Comparison of ENCODE assay signal across 1 cellular context in the genomic region with DNA sequence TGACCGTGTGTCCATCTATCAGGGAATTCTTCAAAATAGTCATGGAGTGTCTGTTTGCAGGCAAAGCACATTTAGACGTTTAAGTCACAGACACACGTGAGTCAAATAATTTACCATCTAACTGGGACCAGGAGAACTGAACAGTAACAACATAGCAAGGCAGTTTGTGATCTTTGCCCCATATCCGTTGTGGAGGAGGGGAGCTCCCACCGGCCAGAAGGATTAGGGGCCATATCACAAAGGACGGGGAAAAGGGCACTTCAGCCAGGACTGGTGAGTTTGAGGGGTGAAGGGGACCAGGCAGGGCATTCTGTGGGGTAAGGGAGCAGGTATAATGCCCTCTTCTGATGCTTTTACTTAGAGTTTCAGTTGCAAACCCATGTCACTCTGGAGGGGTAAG.
TF ChIP-seq lines count a peak whose summit lies in the region.

No MANE protein-coding gene starts in this region.

TF ChIP-seq in HepG2, 621 proteins besides CTCF, POLR2A, EP300 and RAD21 (continues in another document):
- TF ChIP-seq CREM (IDR thresholded peaks at IDR 0.05) (no peak), CREM (CRISPR knock-in tag; IDR thresholded peaks at IDR 0.05) (no peak), LCORL (IDR thresholded peaks at IDR 0.05) (no peak), LCORL (CRISPR knock-in tag; IDR thresholded peaks at IDR 0.05) (0 out of 2 replicates have a peak, but pooled peaks have one; percentile 25), GTF3A (CRISPR knock-in tag; conservative IDR thresholded peaks at IDR 0.05) (no peak), TBX3 (IDR thresholded peaks at IDR 0.05; ENCODE audit: borderline replicate concordance) (no peak), CC2D1A (CRISPR knock-in tag; IDR thresholded peaks at IDR 0.05) (no peak), ZNF432 (CRISPR knock-in tag; IDR thresholded peaks at IDR 0.05; ENCODE audit: borderline replicate concordance) (no peak), HNF4G (IDR thresholded peaks at IDR 0.05; ENCODE audit: borderline replicate concordance, low read depth, low read length) (peak; percentile 69; the same call in 1 of the 2 replicates), HNF4G (CRISPR knock-in tag; IDR thresholded peaks at IDR 0.05; ENCODE audit: borderline replicate concordance, low read depth) (no peak; the same call in 1 of the 2 replicates), HDAC2 (CRISPR knock-in tag; IDR thresholded peaks at IDR 0.05) (peak; percentile 39; the same call in 1 of the 2 replicates), JDP2 (CRISPR knock-in tag; IDR thresholded peaks at IDR 0.05; ENCODE audit: borderline replicate concordance) (no peak), ZNF264 (CRISPR knock-in tag; IDR thresholded peaks at IDR 0.05) (peak; percentile 97), ZNF550 (CRISPR knock-in tag; IDR thresholded peaks at IDR 0.05; ENCODE audit: borderline replicate concordance) (no peak), GPN1 (CRISPR knock-in tag; IDR thresholded peaks at IDR 0.05; ENCODE audit: borderline replicate concordance) (no peak), ZBTB1 (CRISPR knock-in tag; IDR thresholded peaks at IDR 0.05; ENCODE audit: borderline replicate concordance) (no peak), REPIN1 (CRISPR knock-in tag; IDR thresholded peaks at IDR 0.05; ENCODE audit: borderline replicate concordance, low read depth) (no peak), ZFP37 (CRISPR knock-in tag; IDR thresholded peaks at IDR 0.05; ENCODE audit: borderline replicate concordance) (no peak), NCOA2 (CRISPR knock-in tag; IDR thresholded peaks at IDR 0.05) (0 out of 2 replicates have a peak, but pooled peaks have one; percentile 26), NBN (conservative IDR thresholded peaks at IDR 0.05) (no peak), ZNF253 (CRISPR knock-in tag; IDR thresholded peaks at IDR 0.05; ENCODE audit: borderline replicate concordance) (no peak), ZNF619 (CRISPR knock-in tag; IDR thresholded peaks at IDR 0.05) (no peak), SRSF9 (IDR thresholded peaks at IDR 0.05; ENCODE audit: borderline replicate concordance, insufficient read depth, low read depth, low read length, poor library complexity, severe bottlenecking) (no peak), ZNF629 (CRISPR knock-in tag; conservative IDR thresholded peaks at IDR 0.05) (0 out of 2 replicates have a peak, but pooled peaks have one; percentile 14), ZBTB7B (CRISPR knock-in tag; IDR thresholded peaks at IDR 0.05) (peak; percentile 78), MED1 (CRISPR knock-in tag; IDR thresholded peaks at IDR 0.05) (0 out of 2 replicates have a peak, but pooled peaks have one; percentile 45), FOXA3 (CRISPR knock-in tag; IDR thresholded peaks at IDR 0.05) (no peak), KLF13 (CRISPR knock-in tag; IDR thresholded peaks at IDR 0.05) (no peak), ZMYM3 (CRISPR knock-in tag; IDR thresholded peaks at IDR 0.05) (peak; percentile 44; the same call in 1 of the 2 replicates), KDM6A (CRISPR knock-in tag; IDR thresholded peaks at IDR 0.05; ENCODE audit: low read depth) (peak; percentile 65; the same call in 1 of the 2 replicates), SALL1 (CRISPR knock-in tag; IDR thresholded peaks at IDR 0.05) (peak; percentile 57), PITX1 (CRISPR knock-in tag; IDR thresholded peaks at IDR 0.05) (peak; percentile 75; the same call in 1 of the 2 replicates), ZMYM4 (CRISPR knock-in tag; IDR thresholded peaks at IDR 0.05) (0 out of 2 replicates have a peak, but pooled peaks have one; percentile 32), KMT2B (CRISPR knock-in tag; IDR thresholded peaks at IDR 0.05) (no peak), PCBP1 (IDR thresholded peaks at IDR 0.05; ENCODE audit: borderline replicate concordance, low read depth, low read length) (no peak)
- TF ChIP-seq, protein P1, sequence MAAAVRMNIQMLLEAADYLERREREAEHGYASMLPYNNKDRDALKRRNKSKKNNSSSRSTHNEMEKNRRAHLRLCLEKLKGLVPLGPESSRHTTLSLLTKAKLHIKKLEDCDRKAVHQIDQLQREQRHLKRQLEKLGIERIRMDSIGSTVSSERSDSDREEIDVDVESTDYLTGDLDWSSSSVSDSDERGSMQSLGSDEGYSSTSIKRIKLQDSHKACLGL (CRISPR knock-in tag; IDR thresholded peaks at IDR 0.05): no peak
- TF ChIP-seq, protein P2, sequence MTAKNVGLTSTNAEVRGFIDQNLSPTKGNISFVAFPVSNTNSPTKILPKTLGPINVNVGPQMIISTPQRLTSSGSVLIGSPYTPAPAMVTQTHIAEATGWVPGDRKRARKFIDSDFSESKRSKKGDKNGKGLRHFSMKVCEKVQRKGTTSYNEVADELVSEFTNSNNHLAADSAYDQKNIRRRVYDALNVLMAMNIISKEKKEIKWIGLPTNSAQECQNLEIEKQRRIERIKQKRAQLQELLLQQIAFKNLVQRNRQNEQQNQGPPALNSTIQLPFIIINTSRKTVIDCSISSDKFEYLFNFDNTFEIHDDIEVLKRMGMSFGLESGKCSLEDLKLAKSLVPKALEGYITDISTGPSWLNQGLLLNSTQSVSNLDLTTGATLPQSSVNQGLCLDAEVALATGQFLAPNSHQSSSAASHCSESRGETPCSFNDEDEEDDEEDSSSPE (CRISPR knock-in tag; IDR thresholded peaks at IDR 0.05): no peak
- TF ChIP-seq, protein P3, sequence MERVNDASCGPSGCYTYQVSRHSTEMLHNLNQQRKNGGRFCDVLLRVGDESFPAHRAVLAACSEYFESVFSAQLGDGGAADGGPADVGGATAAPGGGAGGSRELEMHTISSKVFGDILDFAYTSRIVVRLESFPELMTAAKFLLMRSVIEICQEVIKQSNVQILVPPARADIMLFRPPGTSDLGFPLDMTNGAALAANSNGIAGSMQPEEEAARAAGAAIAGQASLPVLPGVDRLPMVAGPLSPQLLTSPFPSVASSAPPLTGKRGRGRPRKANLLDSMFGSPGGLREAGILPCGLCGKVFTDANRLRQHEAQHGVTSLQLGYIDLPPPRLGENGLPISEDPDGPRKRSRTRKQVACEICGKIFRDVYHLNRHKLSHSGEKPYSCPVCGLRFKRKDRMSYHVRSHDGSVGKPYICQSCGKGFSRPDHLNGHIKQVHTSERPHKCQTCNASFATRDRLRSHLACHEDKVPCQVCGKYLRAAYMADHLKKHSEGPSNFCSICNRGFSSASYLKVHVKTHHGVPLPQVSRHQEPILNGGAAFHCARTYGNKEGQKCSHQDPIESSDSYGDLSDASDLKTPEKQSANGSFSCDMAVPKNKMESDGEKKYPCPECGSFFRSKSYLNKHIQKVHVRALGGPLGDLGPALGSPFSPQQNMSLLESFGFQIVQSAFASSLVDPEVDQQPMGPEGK (CRISPR knock-in tag; IDR thresholded peaks at IDR 0.05): peak; percentile 36; the same call in 1 of the 2 replicates
- TF ChIP-seq, protein P4, sequence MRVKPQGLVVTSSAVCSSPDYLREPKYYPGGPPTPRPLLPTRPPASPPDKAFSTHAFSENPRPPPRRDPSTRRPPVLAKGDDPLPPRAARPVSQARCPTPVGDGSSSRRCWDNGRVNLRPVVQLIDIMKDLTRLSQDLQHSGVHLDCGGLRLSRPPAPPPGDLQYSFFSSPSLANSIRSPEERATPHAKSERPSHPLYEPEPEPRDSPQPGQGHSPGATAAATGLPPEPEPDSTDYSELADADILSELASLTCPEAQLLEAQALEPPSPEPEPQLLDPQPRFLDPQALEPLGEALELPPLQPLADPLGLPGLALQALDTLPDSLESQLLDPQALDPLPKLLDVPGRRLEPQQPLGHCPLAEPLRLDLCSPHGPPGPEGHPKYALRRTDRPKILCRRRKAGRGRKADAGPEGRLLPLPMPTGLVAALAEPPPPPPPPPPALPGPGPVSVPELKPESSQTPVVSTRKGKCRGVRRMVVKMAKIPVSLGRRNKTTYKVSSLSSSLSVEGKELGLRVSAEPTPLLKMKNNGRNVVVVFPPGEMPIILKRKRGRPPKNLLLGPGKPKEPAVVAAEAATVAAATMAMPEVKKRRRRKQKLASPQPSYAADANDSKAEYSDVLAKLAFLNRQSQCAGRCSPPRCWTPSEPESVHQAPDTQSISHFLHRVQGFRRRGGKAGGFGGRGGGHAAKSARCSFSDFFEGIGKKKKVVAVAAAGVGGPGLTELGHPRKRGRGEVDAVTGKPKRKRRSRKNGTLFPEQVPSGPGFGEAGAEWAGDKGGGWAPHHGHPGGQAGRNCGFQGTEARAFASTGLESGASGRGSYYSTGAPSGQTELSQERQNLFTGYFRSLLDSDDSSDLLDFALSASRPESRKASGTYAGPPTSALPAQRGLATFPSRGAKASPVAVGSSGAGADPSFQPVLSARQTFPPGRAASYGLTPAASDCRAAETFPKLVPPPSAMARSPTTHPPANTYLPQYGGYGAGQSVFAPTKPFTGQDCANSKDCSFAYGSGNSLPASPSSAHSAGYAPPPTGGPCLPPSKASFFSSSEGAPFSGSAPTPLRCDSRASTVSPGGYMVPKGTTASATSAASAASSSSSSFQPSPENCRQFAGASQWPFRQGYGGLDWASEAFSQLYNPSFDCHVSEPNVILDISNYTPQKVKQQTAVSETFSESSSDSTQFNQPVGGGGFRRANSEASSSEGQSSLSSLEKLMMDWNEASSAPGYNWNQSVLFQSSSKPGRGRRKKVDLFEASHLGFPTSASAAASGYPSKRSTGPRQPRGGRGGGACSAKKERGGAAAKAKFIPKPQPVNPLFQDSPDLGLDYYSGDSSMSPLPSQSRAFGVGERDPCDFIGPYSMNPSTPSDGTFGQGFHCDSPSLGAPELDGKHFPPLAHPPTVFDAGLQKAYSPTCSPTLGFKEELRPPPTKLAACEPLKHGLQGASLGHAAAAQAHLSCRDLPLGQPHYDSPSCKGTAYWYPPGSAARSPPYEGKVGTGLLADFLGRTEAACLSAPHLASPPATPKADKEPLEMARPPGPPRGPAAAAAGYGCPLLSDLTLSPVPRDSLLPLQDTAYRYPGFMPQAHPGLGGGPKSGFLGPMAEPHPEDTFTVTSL (CRISPR knock-in tag; IDR thresholded peaks at IDR 0.05; ENCODE audit: borderline replicate concordance): no peak; the same call in 1 of the 2 replicates
- TF ChIP-seq, protein P5, sequence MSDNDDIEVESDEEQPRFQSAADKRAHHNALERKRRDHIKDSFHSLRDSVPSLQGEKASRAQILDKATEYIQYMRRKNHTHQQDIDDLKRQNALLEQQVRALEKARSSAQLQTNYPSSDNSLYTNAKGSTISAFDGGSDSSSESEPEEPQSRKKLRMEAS (IDR thresholded peaks at IDR 0.05): no peak; the same call in 1 of the 2 replicates
- TF ChIP-seq, protein P6, sequence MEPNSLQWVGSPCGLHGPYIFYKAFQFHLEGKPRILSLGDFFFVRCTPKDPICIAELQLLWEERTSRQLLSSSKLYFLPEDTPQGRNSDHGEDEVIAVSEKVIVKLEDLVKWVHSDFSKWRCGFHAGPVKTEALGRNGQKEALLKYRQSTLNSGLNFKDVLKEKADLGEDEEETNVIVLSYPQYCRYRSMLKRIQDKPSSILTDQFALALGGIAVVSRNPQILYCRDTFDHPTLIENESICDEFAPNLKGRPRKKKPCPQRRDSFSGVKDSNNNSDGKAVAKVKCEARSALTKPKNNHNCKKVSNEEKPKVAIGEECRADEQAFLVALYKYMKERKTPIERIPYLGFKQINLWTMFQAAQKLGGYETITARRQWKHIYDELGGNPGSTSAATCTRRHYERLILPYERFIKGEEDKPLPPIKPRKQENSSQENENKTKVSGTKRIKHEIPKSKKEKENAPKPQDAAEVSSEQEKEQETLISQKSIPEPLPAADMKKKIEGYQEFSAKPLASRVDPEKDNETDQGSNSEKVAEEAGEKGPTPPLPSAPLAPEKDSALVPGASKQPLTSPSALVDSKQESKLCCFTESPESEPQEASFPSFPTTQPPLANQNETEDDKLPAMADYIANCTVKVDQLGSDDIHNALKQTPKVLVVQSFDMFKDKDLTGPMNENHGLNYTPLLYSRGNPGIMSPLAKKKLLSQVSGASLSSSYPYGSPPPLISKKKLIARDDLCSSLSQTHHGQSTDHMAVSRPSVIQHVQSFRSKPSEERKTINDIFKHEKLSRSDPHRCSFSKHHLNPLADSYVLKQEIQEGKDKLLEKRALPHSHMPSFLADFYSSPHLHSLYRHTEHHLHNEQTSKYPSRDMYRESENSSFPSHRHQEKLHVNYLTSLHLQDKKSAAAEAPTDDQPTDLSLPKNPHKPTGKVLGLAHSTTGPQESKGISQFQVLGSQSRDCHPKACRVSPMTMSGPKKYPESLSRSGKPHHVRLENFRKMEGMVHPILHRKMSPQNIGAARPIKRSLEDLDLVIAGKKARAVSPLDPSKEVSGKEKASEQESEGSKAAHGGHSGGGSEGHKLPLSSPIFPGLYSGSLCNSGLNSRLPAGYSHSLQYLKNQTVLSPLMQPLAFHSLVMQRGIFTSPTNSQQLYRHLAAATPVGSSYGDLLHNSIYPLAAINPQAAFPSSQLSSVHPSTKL (CRISPR knock-in tag; IDR thresholded peaks at IDR 0.05): peak; percentile 34; the same call in 1 of the 2 replicates
- TF ChIP-seq, protein P7, sequence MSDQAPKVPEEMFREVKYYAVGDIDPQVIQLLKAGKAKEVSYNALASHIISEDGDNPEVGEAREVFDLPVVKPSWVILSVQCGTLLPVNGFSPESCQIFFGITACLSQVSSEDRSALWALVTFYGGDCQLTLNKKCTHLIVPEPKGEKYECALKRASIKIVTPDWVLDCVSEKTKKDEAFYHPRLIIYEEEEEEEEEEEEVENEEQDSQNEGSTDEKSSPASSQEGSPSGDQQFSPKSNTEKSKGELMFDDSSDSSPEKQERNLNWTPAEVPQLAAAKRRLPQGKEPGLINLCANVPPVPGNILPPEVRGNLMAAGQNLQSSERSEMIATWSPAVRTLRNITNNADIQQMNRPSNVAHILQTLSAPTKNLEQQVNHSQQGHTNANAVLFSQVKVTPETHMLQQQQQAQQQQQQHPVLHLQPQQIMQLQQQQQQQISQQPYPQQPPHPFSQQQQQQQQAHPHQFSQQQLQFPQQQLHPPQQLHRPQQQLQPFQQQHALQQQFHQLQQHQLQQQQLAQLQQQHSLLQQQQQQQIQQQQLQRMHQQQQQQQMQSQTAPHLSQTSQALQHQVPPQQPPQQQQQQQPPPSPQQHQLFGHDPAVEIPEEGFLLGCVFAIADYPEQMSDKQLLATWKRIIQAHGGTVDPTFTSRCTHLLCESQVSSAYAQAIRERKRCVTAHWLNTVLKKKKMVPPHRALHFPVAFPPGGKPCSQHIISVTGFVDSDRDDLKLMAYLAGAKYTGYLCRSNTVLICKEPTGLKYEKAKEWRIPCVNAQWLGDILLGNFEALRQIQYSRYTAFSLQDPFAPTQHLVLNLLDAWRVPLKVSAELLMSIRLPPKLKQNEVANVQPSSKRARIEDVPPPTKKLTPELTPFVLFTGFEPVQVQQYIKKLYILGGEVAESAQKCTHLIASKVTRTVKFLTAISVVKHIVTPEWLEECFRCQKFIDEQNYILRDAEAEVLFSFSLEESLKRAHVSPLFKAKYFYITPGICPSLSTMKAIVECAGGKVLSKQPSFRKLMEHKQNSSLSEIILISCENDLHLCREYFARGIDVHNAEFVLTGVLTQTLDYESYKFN (CRISPR knock-in tag; conservative IDR thresholded peaks at IDR 0.05): peak; percentile 85
- TF ChIP-seq, protein P8, sequence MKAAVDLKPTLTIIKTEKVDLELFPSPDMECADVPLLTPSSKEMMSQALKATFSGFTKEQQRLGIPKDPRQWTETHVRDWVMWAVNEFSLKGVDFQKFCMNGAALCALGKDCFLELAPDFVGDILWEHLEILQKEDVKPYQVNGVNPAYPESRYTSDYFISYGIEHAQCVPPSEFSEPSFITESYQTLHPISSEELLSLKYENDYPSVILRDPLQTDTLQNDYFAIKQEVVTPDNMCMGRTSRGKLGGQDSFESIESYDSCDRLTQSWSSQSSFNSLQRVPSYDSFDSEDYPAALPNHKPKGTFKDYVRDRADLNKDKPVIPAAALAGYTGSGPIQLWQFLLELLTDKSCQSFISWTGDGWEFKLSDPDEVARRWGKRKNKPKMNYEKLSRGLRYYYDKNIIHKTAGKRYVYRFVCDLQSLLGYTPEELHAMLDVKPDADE (CRISPR knock-in tag; IDR thresholded peaks at IDR 0.05): no peak
